8 cellular contexts compared by ENCODE assay signal in the genomic region with DNA sequence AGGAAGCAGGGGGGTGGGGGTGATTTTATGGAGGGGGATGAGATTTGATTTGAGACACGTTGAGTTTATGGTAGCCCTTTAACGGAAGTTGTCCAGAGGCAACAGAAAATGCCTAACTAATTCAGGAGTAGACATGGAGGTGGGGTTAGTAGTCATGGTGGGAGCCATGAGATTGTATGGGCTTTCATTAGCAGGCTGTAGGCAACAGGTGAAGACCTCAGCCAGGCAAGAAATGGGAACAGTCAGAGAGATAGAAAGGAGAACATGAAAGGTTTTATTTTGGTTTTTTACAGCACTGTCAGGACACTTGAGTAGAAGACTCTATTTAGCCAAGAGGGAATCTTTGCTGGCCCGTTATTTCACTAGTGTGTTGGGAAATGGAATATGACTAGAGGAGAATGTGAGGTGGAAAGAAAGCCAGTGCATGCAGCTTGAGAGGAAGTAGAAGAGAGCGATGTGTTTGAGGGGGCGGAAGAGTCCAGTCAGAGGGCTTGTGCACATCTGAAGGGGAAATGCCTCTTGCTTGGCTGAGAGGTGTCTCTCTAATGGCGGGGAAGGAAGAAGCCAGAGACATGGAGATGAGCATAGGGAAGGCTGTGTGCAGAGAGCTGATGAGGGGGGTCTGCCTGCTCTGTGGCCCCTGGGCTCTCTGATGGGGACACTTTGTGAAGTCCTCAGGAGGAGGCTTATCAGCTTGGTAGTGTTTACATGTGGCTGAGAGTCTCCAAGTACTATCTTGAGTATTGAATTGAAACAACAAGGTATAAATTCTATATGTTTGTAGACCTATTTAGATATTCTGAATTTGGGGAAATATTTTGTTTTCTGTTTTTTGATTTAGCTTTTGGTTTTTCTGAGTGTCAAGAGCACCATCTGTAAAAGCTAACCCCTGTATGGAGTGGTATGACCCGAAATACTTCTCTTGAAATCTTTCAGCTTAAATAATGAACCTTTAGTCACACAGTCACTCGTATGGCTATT.
DNase-seq lines count a peak whose midpoint lies in the region; ATAC-seq, FAIRE-seq and TF ChIP-seq lines count a peak whose summit lies in the region.

No MANE protein-coding gene starts in this region.

- no peaks in the 10 kb centered on the region for H3K27me3 Mint-ChIP-seq in mesothelial cell of epicardium (ENCODE audit: low read depth)

- peaks cover 61 to 84% (median 75%) of the 10 kb centered on the region in 11 experiments for H3K36me3 ChIP-seq in BLaER1 treated with 17β-estradiol and CSF1 and Interleukin-3, amounts not matched to agents 10 nM and 100 nM
- peaks cover 27% of the 10 kb centered on the region; the same call in 1 of the 2 replicates for H3K36me3 ChIP-seq in SU-DHL-6 (ENCODE audit: low read length)

- H3K4me1 Mint-ChIP-seq in mesothelial cell of epicardium = peaks cover 6% of the 10 kb centered on the region

- peaks cover 14 to 67% (median 34%) of the 10 kb centered on the region in 10 experiments; a peak in 18 of 20 replicates for H3K4me1 ChIP-seq in BLaER1 treated with 17β-estradiol and CSF1 and Interleukin-3, amounts not matched to agents 10 nM and 100 nM

- peak overlapping the region in 3 of 11 experiments; percentile 2 to 36 (median 17); a peak in 1 of 22 replicates for H3K9ac ChIP-seq in BLaER1 treated with 17β-estradiol and CSF1 and Interleukin-3, amounts not matched to agents 10 nM and 100 nM
- no peak overlapping the region for H3K9ac ChIP-seq in SU-DHL-6 (ENCODE audit: low read length)

- H3K36me3 Mint-ChIP-seq in mesothelial cell of epicardium = peaks cover 28% of the 10 kb centered on the region

- H3F3A ChIP-seq in SU-DHL-6 (ENCODE audit: insufficient read depth) = peaks cover 21% of the 10 kb centered on the region; the same call in 1 of the 2 replicates

- H3K27ac Mint-ChIP-seq in mesothelial cell of epicardium = no peak overlapping the region

- no peaks in the 10 kb centered on the region for H3K27me3 ChIP-seq in BLaER1 treated with 17β-estradiol and CSF1 and Interleukin-3, amounts not matched to agents 10 nM and 100 nM
- H3K27me3 ChIP-seq in SU-DHL-6 (ENCODE audit: low read length) = no peaks in the 10 kb centered on the region

- H3K9me2 ChIP-seq in SU-DHL-6 (replicated peaks; ENCODE audit: insufficient read depth, low read length) = no peaks in the 10 kb centered on the region

- H4K20me1 ChIP-seq in BLaER1 treated with 17β-estradiol and CSF1 and Interleukin-3, amounts not matched to agents 10 nM and 100 nM = peaks cover 11 to 70% (median 25%) of the 10 kb centered on the region in 11 experiments; a peak in 18 of 22 replicates
- H4K20me1 ChIP-seq in SU-DHL-6 (ENCODE audit: low read depth, low read length) = no peaks in the 10 kb centered on the region

- no peaks in the 10 kb centered on the region for H3K9me3 Mint-ChIP-seq in mesothelial cell of epicardium

- no peak overlapping the region for H3K4me3 Mint-ChIP-seq in mesothelial cell of epicardium

- peak overlapping the region in 6 of 11 experiments; percentile 9 to 65 (median 29); a peak in 9 of 22 replicates for H3K27ac ChIP-seq in BLaER1 treated with 17β-estradiol and CSF1 and Interleukin-3, amounts not matched to agents 10 nM and 100 nM
- H3K27ac ChIP-seq in SU-DHL-6 (ENCODE audit: low read depth, low read length) = peak overlapping the region; percentile 61

- no peak for TF ChIP-seq CTCF in SU-DHL-6 (IDR thresholded peaks at IDR 0.05; ENCODE audit: insufficient read depth, low read length, poor library complexity, severe bottlenecking)
- TF ChIP-seq CTCF in mesothelial cell of epicardium (IDR thresholded peaks at IDR 0.05; ENCODE audit: unreplicated experiment) = no peak

- H3K9me3 ChIP-seq in BLaER1 treated with 17β-estradiol and CSF1 and Interleukin-3, amounts not matched to agents 10 nM and 100 nM (replicated peaks in 1 of 11) = peaks cover 0 to 27% (median 12%) of the 10 kb centered on the region in 11 experiments; a peak in 11 of 22 replicates
- H3K9me3 ChIP-seq in SU-DHL-6 (ENCODE audit: insufficient read depth, low read length) = no peaks in the 10 kb centered on the region

- H2AFZ ChIP-seq in SU-DHL-6 (ENCODE audit: low read depth, low read length, severe bottlenecking) = no peak overlapping the region

- H3K79me2 ChIP-seq in SU-DHL-6 (ENCODE audit: insufficient read depth, low read length) = 0 out of 2 replicates have a peak, but pooled peaks cover 3% of the 10 kb centered on the region

- no peak for FAIRE-seq in HTR-8/SVneo (lab: Jason Lieb, UNC)

- DNase-seq in iris pigment epithelial cell (ENCODE audit: low read depth) (peak; percentile 75), HTR-8/SVneo (ENCODE audit: insufficient read length, low spot score) (no peak), mesothelial cell of epicardium (ENCODE audit: low spot score in 2 of 2, unreplicated experiment in 2 of 2) (no peak), glomerular visceral epithelial cell (ENCODE audit: extremely low spot score) (no peak)

- H3K4me2 ChIP-seq in BLaER1 treated with 17β-estradiol and CSF1 and Interleukin-3, amounts not matched to agents 10 nM and 100 nM = peak overlapping the region in 10 of 11 experiments; percentile 2 to 89 (median 32); a peak in 17 of 22 replicates
- peak overlapping the region; percentile 36 for H3K4me2 ChIP-seq in SU-DHL-6 (ENCODE audit: low read depth, low read length, poor library complexity, severe bottlenecking)

- no peak overlapping the region for H3K4me3 ChIP-seq in BLaER1 treated with 17β-estradiol and CSF1 and Interleukin-3, amounts not matched to agents 10 nM and 100 nM
- no peak overlapping the region for H3K4me3 ChIP-seq in SU-DHL-6 (ENCODE audit: insufficient read depth, low read length, poor library complexity, severe bottlenecking)

- ATAC-seq in GM21529 (IDR thresholded peaks at IDR 0.05; ENCODE audit: unreplicated experiment) (peak; percentile 65), GM21717 (IDR thresholded peaks at IDR 0.05; ENCODE audit: unreplicated experiment) (no peak)
